ENCODE assay signal across 7 cellular contexts in the genomic region with DNA sequence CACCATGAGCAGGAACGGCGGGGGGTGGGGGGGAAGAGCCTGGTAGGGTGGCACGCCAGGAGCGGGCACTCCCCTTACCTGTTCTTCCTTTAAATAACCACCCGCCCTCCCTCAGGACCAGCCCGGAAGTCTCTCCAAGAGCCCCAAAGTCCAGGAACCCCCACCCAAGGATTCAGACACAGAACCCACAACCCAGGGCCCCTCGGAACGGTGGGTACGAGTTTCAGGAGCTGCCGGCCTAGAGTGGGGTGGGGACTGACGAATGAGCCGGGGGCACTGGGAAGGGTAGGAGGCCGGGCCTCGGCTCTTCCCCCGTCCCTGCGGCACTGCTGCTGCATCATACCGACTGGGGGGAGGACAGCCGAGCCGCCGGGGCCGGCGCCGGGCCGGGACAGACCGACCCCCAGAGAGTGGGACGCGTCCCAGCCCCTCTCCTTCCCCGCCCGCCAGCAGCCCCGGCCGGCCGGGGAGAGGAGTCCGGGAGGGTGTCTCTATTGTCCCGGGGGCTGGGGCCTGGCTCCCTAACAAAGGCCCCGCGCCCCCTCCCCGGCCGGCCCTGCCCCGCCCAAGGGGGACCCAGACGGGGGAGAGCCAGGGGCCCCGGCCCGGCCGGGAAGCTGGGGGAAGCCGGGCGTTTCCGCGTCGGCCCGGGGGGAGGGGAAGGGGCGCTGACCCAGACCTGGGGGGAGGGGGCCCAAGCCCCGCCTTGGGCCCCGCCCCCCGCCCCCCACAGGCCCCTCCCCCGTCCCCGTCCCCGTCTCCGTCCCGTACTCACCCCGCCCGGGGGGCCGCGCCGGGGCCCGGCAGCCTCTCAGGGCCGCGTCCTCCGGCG. TPM values are rescaled to one million over a fixed set of nuclear protein-coding genes. Genes with fewer than 3 reads are reported as not detected.
A peak's percentile ranks its signal among the peaks of the same experiment; 100 is the strongest.
DNase-seq lines count a peak whose midpoint lies in the region; ATAC-seq lines count a peak whose summit lies in the region.

No MANE protein-coding gene starts in this region.

- ATAC-seq in GM18519 (IDR thresholded peaks at IDR 0.05; ENCODE audit: low FRiP score, unreplicated experiment) (peak; percentile 7), HG02610 (IDR thresholded peaks at IDR 0.05; ENCODE audit: unreplicated experiment) (peak; percentile 15), memory B cell (ENCODE audit: low read depth) (peak; percentile 20)
- ATAC-seq in effector memory CD8-positive, alpha-beta T cell (replicated peaks): peak; percentile 12
- ATAC-seq in stimulated activated naive CD8-positive, alpha-beta T cell treated with anti-CD3 and anti-CD28 coated beads, Interleukin-15, amount 100 ng/mL, for 72 hours: peak; percentile 17

- H3K9me3 Mint-ChIP-seq in activated CD4-positive, alpha-beta memory T cell treated with anti-CD3 and anti-CD28 coated beads, Interleukin-2, amount 10 ng/mL, durations not matched to agents 7 days and 5 days: no peaks in the 10 kb centered on the region
- no peaks in the 10 kb centered on the region for H3K9me3 Mint-ChIP-seq in effector memory CD8-positive, alpha-beta T cell
- no peaks in the 10 kb centered on the region for H3K9me3 Mint-ChIP-seq in memory B cell
- no peaks in the 10 kb centered on the region for H3K9me3 Mint-ChIP-seq in stimulated activated naive CD8-positive, alpha-beta T cell treated with anti-CD3 and anti-CD28 coated beads, Interleukin-15, amount 100 ng/mL, for 72 hours

- CTCF ChIA-PET in activated CD4-positive, alpha-beta memory T cell treated with anti-CD3 and anti-CD28 coated beads, Interleukin-2, amount 10 ng/mL, durations not matched to agents 7 days and 5 days (lab: Charles Lee): interaction anchor here (1.4 to 2.8 kb wide), 4 partner anchors 11 to 132 kb away, joined by 5 to 25 read pairs (median 14); partner anchors contain the start of gene TMUB2

- H3K27ac Mint-ChIP-seq in activated CD4-positive, alpha-beta memory T cell treated with anti-CD3 and anti-CD28 coated beads, Interleukin-2, amount 10 ng/mL, durations not matched to agents 7 days and 5 days: peak overlapping the region; percentile 95
- H3K27ac Mint-ChIP-seq in effector memory CD8-positive, alpha-beta T cell: peak overlapping the region; percentile 71 to 85
- H3K27ac Mint-ChIP-seq in memory B cell: peak overlapping the region; percentile 62
- peak overlapping the region; percentile 91 for H3K27ac Mint-ChIP-seq in stimulated activated naive CD8-positive, alpha-beta T cell treated with anti-CD3 and anti-CD28 coated beads, Interleukin-15, amount 100 ng/mL, for 72 hours

- POLR2A ChIA-PET in activated CD4-positive, alpha-beta memory T cell treated with anti-CD3 and anti-CD28 coated beads, Interleukin-2, amount 10 ng/mL, durations not matched to agents 7 days and 5 days (lab: Charles Lee): interaction anchor here (1.0 to 25.4 kb wide), 9 partner anchors 12 to 165 kb away, joined by 3 to 504 read pairs (median 6); partner anchors contain the start of genes FAM171A2, HDAC5, SLC25A39 and TMUB2

- peaks cover 41% of the 10 kb centered on the region for H3K36me3 Mint-ChIP-seq in activated CD4-positive, alpha-beta memory T cell treated with anti-CD3 and anti-CD28 coated beads, Interleukin-2, amount 10 ng/mL, durations not matched to agents 7 days and 5 days (ENCODE audit: low read depth)
- H3K36me3 Mint-ChIP-seq in effector memory CD8-positive, alpha-beta T cell (ENCODE audit: insufficient read depth): peaks cover 45% of the 10 kb centered on the region
- peaks cover 7% of the 10 kb centered on the region for H3K36me3 Mint-ChIP-seq in memory B cell

- H3K27me3 Mint-ChIP-seq in activated CD4-positive, alpha-beta memory T cell treated with anti-CD3 and anti-CD28 coated beads, Interleukin-2, amount 10 ng/mL, durations not matched to agents 7 days and 5 days: no peaks in the 10 kb centered on the region
- no peaks in the 10 kb centered on the region for H3K27me3 Mint-ChIP-seq in effector memory CD8-positive, alpha-beta T cell
- no peaks in the 10 kb centered on the region for H3K27me3 Mint-ChIP-seq in memory B cell
- H3K27me3 Mint-ChIP-seq in stimulated activated naive CD8-positive, alpha-beta T cell treated with anti-CD3 and anti-CD28 coated beads, Interleukin-15, amount 100 ng/mL, for 72 hours: no peaks in the 10 kb centered on the region

- peak overlapping the region; percentile 87 for H3K4me3 Mint-ChIP-seq in activated CD4-positive, alpha-beta memory T cell treated with anti-CD3 and anti-CD28 coated beads, Interleukin-2, amount 10 ng/mL, durations not matched to agents 7 days and 5 days
- H3K4me3 Mint-ChIP-seq in effector memory CD8-positive, alpha-beta T cell: peak overlapping the region; percentile 81 to 83
- H3K4me3 Mint-ChIP-seq in memory B cell: peak overlapping the region; percentile 88
- H3K4me3 Mint-ChIP-seq in stimulated activated naive CD8-positive, alpha-beta T cell treated with anti-CD3 and anti-CD28 coated beads, Interleukin-15, amount 100 ng/mL, for 72 hours: peak overlapping the region; percentile 83 to 87

- peaks cover 51% of the 10 kb centered on the region for H3K4me1 Mint-ChIP-seq in activated CD4-positive, alpha-beta memory T cell treated with anti-CD3 and anti-CD28 coated beads, Interleukin-2, amount 10 ng/mL, durations not matched to agents 7 days and 5 days
- H3K4me1 Mint-ChIP-seq in effector memory CD8-positive, alpha-beta T cell (ENCODE audit: low read depth in 2 of 2): peaks cover 33 to 36% of the 10 kb centered on the region in 2 donors
- H3K4me1 Mint-ChIP-seq in memory B cell: peaks cover 37% of the 10 kb centered on the region
- peaks cover 46% of the 10 kb centered on the region for H3K4me1 Mint-ChIP-seq in stimulated activated naive CD8-positive, alpha-beta T cell treated with anti-CD3 and anti-CD28 coated beads, Interleukin-15, amount 100 ng/mL, for 72 hours

- DNase-seq in NCI-H2196 (lab: John Stamatoyannopoulos, UW; ENCODE audit: unreplicated experiment): peak; percentile 45
- peak; percentile 69 for DNase-seq in activated CD4-positive, alpha-beta memory T cell treated with anti-CD3 and anti-CD28 coated beads, Interleukin-2, amount 10 ng/mL, durations not matched to agents 7 days and 5 days
- peak; percentile 27 to 40 (median 34) for DNase-seq in effector memory CD8-positive, alpha-beta T cell
- peak; percentile 46 to 66 for DNase-seq in memory B cell (ENCODE audit: low spot score in 2 of 2)
- peak; percentile 54 to 63 for DNase-seq in stimulated activated naive CD8-positive, alpha-beta T cell treated with anti-CD3 and anti-CD28 coated beads, Interleukin-15, amount 100 ng/mL, for 72 hours

RNA-seq across cellular contexts. Expression of gene ATXN7L3, which starts 0.7 kb away (rescaled TPM):
- 100 to 1,000 TPM; 106 to 107 TPM for total RNA-seq in activated CD4-positive, alpha-beta memory T cell treated with anti-CD3 and anti-CD28 coated beads, Interleukin-2, amount 10 ng/mL, durations not matched to agents 7 days and 5 days

RNA-seq across cellular contexts. Expression of gene TMUB2, which starts 12.2 kb away (rescaled TPM):
- total RNA-seq in activated CD4-positive, alpha-beta memory T cell treated with anti-CD3 and anti-CD28 coated beads, Interleukin-2, amount 10 ng/mL, durations not matched to agents 7 days and 5 days: 10 to 100 TPM; 42.2 to 42.7 TPM

RNA-seq across cellular contexts. Expression of gene UBTF, which starts 20.5 kb away (rescaled TPM):
- 100 to 1,000 TPM; 107 to 110 TPM for total RNA-seq in activated CD4-positive, alpha-beta memory T cell treated with anti-CD3 and anti-CD28 coated beads, Interleukin-2, amount 10 ng/mL, durations not matched to agents 7 days and 5 days

RNA-seq across cellular contexts. Expression of gene ASB16, which starts 28.4 kb away (rescaled TPM):
- under 1 TPM in 1 of 2 experiments, not detected in 1; 0.38 TPM for total RNA-seq in activated CD4-positive, alpha-beta memory T cell treated with anti-CD3 and anti-CD28 coated beads, Interleukin-2, amount 10 ng/mL, durations not matched to agents 7 days and 5 days

RNA-seq across cellular contexts. Expression of gene HROB, which starts 57.2 kb away (rescaled TPM):
- 10 to 100 TPM; 13.4 to 13.5 TPM for total RNA-seq in activated CD4-positive, alpha-beta memory T cell treated with anti-CD3 and anti-CD28 coated beads, Interleukin-2, amount 10 ng/mL, durations not matched to agents 7 days and 5 days

Comparison
In these comparisons a context has a peak if more than half of its experiments do, and no peak if none do; other contexts are left out.
1. Peak in every context shown above with its lines: DNase-seq and ATAC-seq.